19 cellular contexts compared by ENCODE assay signal in the genomic region with DNA sequence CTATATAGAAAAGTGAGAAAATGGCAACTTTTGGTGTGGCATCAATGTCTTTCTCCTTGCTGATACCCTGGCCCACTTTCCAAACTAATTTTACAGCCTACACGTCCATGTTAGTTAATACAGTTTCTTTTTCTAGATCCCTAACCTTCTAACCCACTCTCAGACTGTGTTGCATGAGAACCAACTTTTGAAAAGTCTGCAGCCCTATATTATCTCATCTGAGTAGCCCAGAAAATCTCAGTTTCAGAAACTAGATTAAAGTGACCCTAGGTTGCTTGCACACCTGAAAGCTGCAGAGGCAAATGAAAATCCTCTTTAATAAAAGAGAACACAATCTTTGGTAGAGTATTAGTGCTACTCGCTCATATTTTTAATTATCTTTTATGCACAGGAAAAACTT.
DNase-seq lines count a peak whose midpoint lies in the region; ATAC-seq and TF ChIP-seq lines count a peak whose summit lies in the region.
"Had no signal": no experiment of that assay in that cellular context is flagged by ENCODE, and none has a peak within 500 bp of the region (broad histone marks: within the 10 kb centered on the region; RNA-seq: fewer than 3 reads in every experiment).

No MANE protein-coding gene starts in this region.

- no peak for TF ChIP-seq CTCF in GM12865 (IDR thresholded peaks at IDR 0.05; ENCODE audit: insufficient read depth, low read depth, low read length, missing control alignments)

- ATAC-seq in GM19395 (IDR thresholded peaks at IDR 0.05; ENCODE audit: unreplicated experiment) (peak; percentile 93), HG02642 (IDR thresholded peaks at IDR 0.05; ENCODE audit: poor library complexity, unreplicated experiment) (peak; percentile 59), HG03159 (IDR thresholded peaks at IDR 0.05; ENCODE audit: unreplicated experiment) (peak; percentile 70), HG02970 (IDR thresholded peaks at IDR 0.05; ENCODE audit: low FRiP score, unreplicated experiment) (no peak)
- ATAC-seq: effector memory CD8-positive, alpha-beta T cell; PC-3 had no signal

- H3K4me3 ChIP-seq in GM12865 (ENCODE audit: low read depth, low read length): no peak overlapping the region
- H3K4me3 ChIP-seq: BLaER1 treated with 17β-estradiol and CSF1 and Interleukin-3, amounts not matched to agents 10 nM and 100 nM; testis had no signal

- peak; percentile 32 for DNase-seq in GM12865 (ENCODE audit: low read depth)
- no peak for DNase-seq in hepatic stellate cell (ENCODE audit: low spot score)
- no peak for DNase-seq in NAMALWA (ENCODE audit: low spot score)
- DNase-seq in stimulated activated naive CD4-positive, alpha-beta T cell treated with Interleukin-2 at 50 U/mL for 16 hours (lab: John Stamatoyannopoulos, UW): no peak
- DNase-seq: 8988T; activated CD4-positive, alpha-beta T cell treated with anti-CD3 and anti-CD28 coated beads, Interleukin-2, amount 50 U/mL, for 4 hours; cerebellar nuclear complex; effector memory CD8-positive, alpha-beta T cell; GOT3; NCI-H1105; NCI-H526; PC-3; SIG-M5; testis had no signal
